In genomic region chr12:100793182-100793581, GRCh38 we compare ENCODE assay signal across 21 cellular contexts. TPM values are rescaled to one million over a fixed set of nuclear protein-coding genes. Genes with fewer than 3 reads are reported as not detected.
A peak's percentile ranks its signal among the peaks of the same experiment; 100 is the strongest.
DNase-seq lines count a peak whose midpoint lies in the region; ATAC-seq and TF ChIP-seq lines count a peak whose summit lies in the region.
"Had no signal": no experiment of that assay in that cellular context is flagged by ENCODE, and none has a peak within 500 bp of the region (broad histone marks: within the 10 kb centered on the region; RNA-seq: fewer than 3 reads in every experiment).

No MANE protein-coding gene starts in this region.

- H3K36me3 ChIP-seq in colonic mucosa: no peaks in the 10 kb centered on the region
- H3K36me3 ChIP-seq: BLaER1 treated with 17β-estradiol and CSF1 and Interleukin-3, amounts not matched to agents 10 nM and 100 nM; esophagus muscularis mucosa; left ventricle myocardium inferior had no signal

- DNase-seq in Daoy (ENCODE audit: low read depth) (peak; percentile 55), RPMI7951 (ENCODE audit: low read depth) (peak; percentile 0), epithelial cell of prostate (ENCODE audit: low read depth, low spot score) (peak; percentile 16), renal cortical epithelial cell (ENCODE audit: low read depth) (peak; percentile 25), HPDE6-E6E7 (ENCODE audit: extremely low spot score) (no peak), colonic mucosa (no peak)
- no peak for DNase-seq in stimulated activated naive CD8-positive, alpha-beta T cell treated with anti-CD3 and anti-CD28 coated beads, Interleukin-15, Interleukin-2, amounts not matched to agents 100 U/mL and 50 U/mL, for 24 hours
- DNase-seq: activated CD8-positive, alpha-beta memory T cell treated with anti-CD3 and anti-CD28 coated beads for 24 hours; activated effector memory CD4-positive, alpha-beta T cell treated with Interleukin-2 at 50 U/mL for 16 hours; aorta; DMS 273 treated with DMSO at 0.1 percent for 48 hours; GOT3; left ventricle myocardium inferior; NCI-H2029 treated with DMSO at 0.1 percent for 48 hours; NCI-H524; posterior cingulate gyrus had no signal

- no peak for ATAC-seq in stimulated activated naive CD8-positive, alpha-beta T cell treated with anti-CD3 and anti-CD28 coated beads, Interleukin-15, Interleukin-2, amounts not matched to agents 100 U/mL and 50 U/mL, for 24 hours
- ATAC-seq in GM18502 (IDR thresholded peaks at IDR 0.05; ENCODE audit: poor library complexity, unreplicated experiment): no peak

- intact Hi-C loops in colonic mucosa (cut with DNase I): no loop called here

- no peak for TF ChIP-seq CTCF in colonic mucosa (IDR thresholded peaks at IDR 0.05)

- H3K9ac ChIP-seq in colonic mucosa (ENCODE audit: low read depth in 2 of 2, low read length in 2 of 2): no peak overlapping the region
- H3K9ac ChIP-seq: BLaER1 treated with 17β-estradiol and CSF1 and Interleukin-3, amounts not matched to agents 10 nM and 100 nM had no signal

- no peaks in the 10 kb centered on the region for H3K27me3 ChIP-seq in colonic mucosa

- H3K27ac ChIP-seq in epithelial cell of prostate (no peak overlapping the region), colonic mucosa (no peak overlapping the region)
- H3K27ac ChIP-seq: BLaER1 treated with 17β-estradiol and CSF1 and Interleukin-3, amounts not matched to agents 10 nM and 100 nM; esophagus muscularis mucosa; left ventricle myocardium inferior; VCaP had no signal

- H3K9me3 ChIP-seq in colonic mucosa: no peaks in the 10 kb centered on the region
- H3K9me3 ChIP-seq: BLaER1 treated with 17β-estradiol and CSF1 and Interleukin-3, amounts not matched to agents 10 nM and 100 nM; esophagus muscularis mucosa; left ventricle myocardium inferior had no signal

- no peaks in the 10 kb centered on the region for H3K4me1 ChIP-seq in colonic mucosa
- H3K4me1 ChIP-seq: BLaER1 treated with 17β-estradiol and CSF1 and Interleukin-3, amounts not matched to agents 10 nM and 100 nM; left ventricle myocardium inferior had no signal

- H3K4me3 ChIP-seq in colonic mucosa: no peak overlapping the region
- H3K4me3 ChIP-seq: BLaER1 treated with 17β-estradiol and CSF1 and Interleukin-3, amounts not matched to agents 10 nM and 100 nM; esophagus muscularis mucosa; left ventricle myocardium inferior had no signal

RNA-seq across cellular contexts. Expression of gene ANO4, which starts 1.4 kb away (rescaled TPM):
- 3.4 and 5.9 TPM in 2 replicates for total RNA-seq in Daoy (2014; rRNA removed; shearing (Covaris generic))
- total RNA-seq in RPMI7951 (2014; rRNA removed; shearing (Covaris generic)): 0.48 and 1.1 TPM in 2 replicates
- 2.1 and 4.0 TPM in 2 replicates for total RNA-seq in renal cortical epithelial cell
- total RNA-seq in colonic mucosa: under 1 TPM; 0.19 to 0.32 TPM
- total RNA-seq: left ventricle myocardium inferior, OCI-LY7 had no signal

Comparison
In these comparisons a context has a peak if more than half of its experiments do, and no peak if none do; other contexts are left out.
1. DNase-seq: peak in Daoy (single experiment), RPMI7951 (single experiment), epithelial cell of prostate (single experiment) and renal cortical epithelial cell (single experiment); none in HPDE6-E6E7 (single experiment), stimulated activated naive CD8-positive, alpha-beta T cell treated with anti-CD3 and anti-CD28 coated beads, Interleukin-15, Interleukin-2, amounts not matched to agents 100 U/mL and 50 U/mL, for 24 hours (single experiment) and colonic mucosa (single experiment).